In genomic region chr16:88596477-88596876, GRCh38 we compare ENCODE assay signal across 1 cellular context.
TF ChIP-seq lines count a peak whose summit lies in the region.

No MANE protein-coding gene starts in this region.

TF ChIP-seq in K562, 482 proteins besides CTCF, POLR2A, EP300 and RAD21:
- TF ChIP-seq CEBPG (CRISPR knock-in tag; IDR thresholded peaks at IDR 0.05) (peak; percentile 73), CEBPG (tag; conservative IDR thresholded peaks at IDR 0.05 in 1 of 2, IDR thresholded peaks at IDR 0.05 in 1 of 2) (peak; percentile 12 to 53; a peak in 1 of 4 replicates), ATF3 (IDR thresholded peaks at IDR 0.05) (peak; percentile 82), ATF3 (CRISPR knock-in tag; conservative IDR thresholded peaks at IDR 0.05) (no peak), CEBPB (tag; IDR thresholded peaks at IDR 0.05) (peak; percentile 55), ZNF316 (IDR thresholded peaks at IDR 0.05) (peak; percentile 64), TAF15 (IDR thresholded peaks at IDR 0.05; ENCODE audit: low read depth, low read length) (no peak), BRF1 (IDR thresholded peaks at IDR 0.05; ENCODE audit: borderline replicate concordance, extremely low read depth, insufficient read length) (no peak), ELK3 (CRISPR knock-in tag; IDR thresholded peaks at IDR 0.05) (no peak)
